Comparison of ENCODE assay signal across 8 cellular contexts in genomic region chr15:90002428-90002844, GRCh38. TPM values are rescaled to one million over a fixed set of nuclear protein-coding genes. Genes with fewer than 3 reads are reported as not detected.
DNase-seq lines count a peak whose midpoint lies in the region; ATAC-seq and TF ChIP-seq lines count a peak whose summit lies in the region.

No MANE protein-coding gene starts in this region.

- peaks cover 43% of the 10 kb centered on the region for H3K4me1 ChIP-seq in CD8-positive, alpha-beta memory T cell (ENCODE audit: insufficient read depth, low read length)
- peaks cover 23% of the 10 kb centered on the region for H3K4me1 ChIP-seq in cardiac muscle cell (ENCODE audit: low read depth)
- no peaks in the 10 kb centered on the region for H3K4me1 ChIP-seq in prostate gland (replicated peaks)

- peaks cover 43 to 67% (median 62%) of the 10 kb centered on the region in 3 donors for H3K4me1 Mint-ChIP-seq in CD8-positive, alpha-beta memory T cell
- H3K4me1 Mint-ChIP-seq in activated naive CD4-positive, alpha-beta T cell treated with anti-CD3 and anti-CD28 coated beads, Interleukin-2, amount 10 ng/mL, durations not matched to agents 7 days and 5 days: peaks cover 67% of the 10 kb centered on the region

- peak overlapping the region; percentile 35 for H3K27ac ChIP-seq in CD8-positive, alpha-beta memory T cell (ENCODE audit: low read depth, low read length)
- no peak overlapping the region for H3K27ac ChIP-seq in cardiac muscle cell
- H3K27ac ChIP-seq in prostate gland: peak overlapping the region; percentile 90 to 93

- TF ChIP-seq POLR2A in prostate gland (IDR thresholded peaks at IDR 0.05): peak; percentile 25

- DNase-seq in CD8-positive, alpha-beta memory T cell: peak; percentile 18 to 61 (median 25)
- DNase-seq in NCI-H226 (peak; percentile 36), cardiac muscle cell (ENCODE audit: low read depth in 1 of 2, low spot score in 1 of 2) (peak; percentile 47 to 49), prostate gland (ENCODE audit: low spot score) (peak; percentile 31), midbrain (lab: John Stamatoyannopoulos, UW) (no peak), NCI-H510A (lab: John Stamatoyannopoulos, UW) (no peak)
- DNase-seq in activated naive CD4-positive, alpha-beta T cell treated with anti-CD3 and anti-CD28 coated beads, Interleukin-2, amount 10 ng/mL, durations not matched to agents 7 days and 5 days: peak; percentile 45

- no peaks in the 10 kb centered on the region for H3K27me3 ChIP-seq in CD8-positive, alpha-beta memory T cell (ENCODE audit: insufficient read depth, low read length, poor library complexity, severe bottlenecking)
- H3K27me3 ChIP-seq in cardiac muscle cell (no peaks in the 10 kb centered on the region), prostate gland (replicated peaks; ENCODE audit: insufficient read depth) (no peaks in the 10 kb centered on the region)

- H3K36me3 Mint-ChIP-seq in CD8-positive, alpha-beta memory T cell: peaks cover 0 to 11% (median 2%) of the 10 kb centered on the region in 3 donors
- peaks cover 24% of the 10 kb centered on the region for H3K36me3 Mint-ChIP-seq in activated naive CD4-positive, alpha-beta T cell treated with anti-CD3 and anti-CD28 coated beads, Interleukin-2, amount 10 ng/mL, durations not matched to agents 7 days and 5 days

- H3K36me3 ChIP-seq in CD8-positive, alpha-beta memory T cell (ENCODE audit: insufficient read depth, low read length): no peaks in the 10 kb centered on the region
- H3K36me3 ChIP-seq in cardiac muscle cell (no peaks in the 10 kb centered on the region), prostate gland (no peaks in the 10 kb centered on the region)

- no peak for TF ChIP-seq CTCF in cardiac muscle cell (IDR thresholded peaks at IDR 0.05; ENCODE audit: low read depth, low read length)
- TF ChIP-seq CTCF in prostate gland (IDR thresholded peaks at IDR 0.05): no peak

- 0% methylated on average over 27 of the region's 27 CpGs for WGBS in prostate gland

- intact Hi-C loops in prostate gland (cut with DNase I): loop anchor here (5.0 to 10.0 kb wide), 2 partner anchors 80 to 212 kb away; no protein-coding TSS in a partner anchor

- peak overlapping the region; percentile 38 for H3K4me3 ChIP-seq in CD8-positive, alpha-beta memory T cell (ENCODE audit: low read length)
- H3K4me3 ChIP-seq in cardiac muscle cell (peak overlapping the region; percentile 73), prostate gland (peak overlapping the region; percentile 89 to 90)

- no peaks in the 10 kb centered on the region for H3K9me3 ChIP-seq in CD8-positive, alpha-beta memory T cell (ENCODE audit: low read length)
- H3K9me3 ChIP-seq in cardiac muscle cell (ENCODE audit: low read depth): no peaks in the 10 kb centered on the region
- H3K9me3 ChIP-seq in prostate gland: no peaks in the 10 kb centered on the region

- H3K4me3 Mint-ChIP-seq in CD8-positive, alpha-beta memory T cell: peak overlapping the region; percentile 83 to 94 (median 87)
- peak overlapping the region; percentile 79 for H3K4me3 Mint-ChIP-seq in activated naive CD4-positive, alpha-beta T cell treated with anti-CD3 and anti-CD28 coated beads, Interleukin-2, amount 10 ng/mL, durations not matched to agents 7 days and 5 days

- POLR2A ChIA-PET in CD8-positive, alpha-beta memory T cell (lab: Charles Lee): interaction anchor here (1.8 kb wide), 1 partner anchor 11 kb away, joined by 5 read pairs; no protein-coding TSS in a partner anchor

- CTCF ChIA-PET in CD8-positive, alpha-beta memory T cell (lab: Charles Lee): interaction anchor here (1.3 kb wide), 1 partner anchor 271 kb away, joined by 3 read pairs; no protein-coding TSS in a partner anchor
- CTCF ChIA-PET in activated naive CD4-positive, alpha-beta T cell treated with anti-CD3 and anti-CD28 coated beads, Interleukin-2, amount 10 ng/mL, durations not matched to agents 7 days and 5 days (lab: Charles Lee): interaction anchor here (0.8 kb wide), 1 partner anchor 19 kb away, joined by 3 read pairs; no protein-coding TSS in a partner anchor

- H3K27me3 Mint-ChIP-seq in CD8-positive, alpha-beta memory T cell: peaks cover 0 to 4% of the 10 kb centered on the region in 2 donors
- peaks cover 18% of the 10 kb centered on the region for H3K27me3 Mint-ChIP-seq in activated naive CD4-positive, alpha-beta T cell treated with anti-CD3 and anti-CD28 coated beads, Interleukin-2, amount 10 ng/mL, durations not matched to agents 7 days and 5 days

- H3K9me3 Mint-ChIP-seq in CD8-positive, alpha-beta memory T cell: peaks cover 0 to 2% (median 0%) of the 10 kb centered on the region in 5 donors
- no peaks in the 10 kb centered on the region for H3K9me3 Mint-ChIP-seq in activated naive CD4-positive, alpha-beta T cell treated with anti-CD3 and anti-CD28 coated beads, Interleukin-2, amount 10 ng/mL, durations not matched to agents 7 days and 5 days

- peak overlapping the region; percentile 87 to 96 (median 90) for H3K27ac Mint-ChIP-seq in CD8-positive, alpha-beta memory T cell
- peak overlapping the region; percentile 84 for H3K27ac Mint-ChIP-seq in activated naive CD4-positive, alpha-beta T cell treated with anti-CD3 and anti-CD28 coated beads, Interleukin-2, amount 10 ng/mL, durations not matched to agents 7 days and 5 days

- ATAC-seq in GM21528 (IDR thresholded peaks at IDR 0.05; ENCODE audit: low FRiP score, unreplicated experiment): peak; percentile 41

RNA-seq across cellular contexts. Expression of gene ZNF710, which starts 1.3 kb away (rescaled TPM):
- total RNA-seq in CD8-positive, alpha-beta memory T cell: 10 to 100 TPM; 13.2 TPM
- 2.6 TPM for polyA plus RNA-seq in CD8-positive, alpha-beta memory T cell
- 20.2 and 22.2 TPM in 2 replicates for total RNA-seq in cardiac muscle cell
- 7.8 and 12.0 TPM in 2 replicates for polyA plus RNA-seq in cardiac muscle cell
- 10 to 100 TPM; 13.6 to 18.0 TPM for total RNA-seq in prostate gland

Comparison
In these comparisons a context has a peak if more than half of its experiments do, and no peak if none do; other contexts are left out.
1. DNase-seq: peak in CD8-positive, alpha-beta memory T cell (5 of 5), NCI-H226 (single experiment), activated naive CD4-positive, alpha-beta T cell treated with anti-CD3 and anti-CD28 coated beads, Interleukin-2, amount 10 ng/mL, durations not matched to agents 7 days and 5 days (single experiment), cardiac muscle cell (2 of 2) and prostate gland (single experiment); none in midbrain (single experiment) and NCI-H510A (single experiment).
2. H3K4me3 ChIP-seq: peak in every context shown above with its lines; median percentile 90 in prostate gland; 73 in cardiac muscle cell; 38 in CD8-positive, alpha-beta memory T cell.